ENCODE assay signal across 18 cellular contexts in the genomic region with DNA sequence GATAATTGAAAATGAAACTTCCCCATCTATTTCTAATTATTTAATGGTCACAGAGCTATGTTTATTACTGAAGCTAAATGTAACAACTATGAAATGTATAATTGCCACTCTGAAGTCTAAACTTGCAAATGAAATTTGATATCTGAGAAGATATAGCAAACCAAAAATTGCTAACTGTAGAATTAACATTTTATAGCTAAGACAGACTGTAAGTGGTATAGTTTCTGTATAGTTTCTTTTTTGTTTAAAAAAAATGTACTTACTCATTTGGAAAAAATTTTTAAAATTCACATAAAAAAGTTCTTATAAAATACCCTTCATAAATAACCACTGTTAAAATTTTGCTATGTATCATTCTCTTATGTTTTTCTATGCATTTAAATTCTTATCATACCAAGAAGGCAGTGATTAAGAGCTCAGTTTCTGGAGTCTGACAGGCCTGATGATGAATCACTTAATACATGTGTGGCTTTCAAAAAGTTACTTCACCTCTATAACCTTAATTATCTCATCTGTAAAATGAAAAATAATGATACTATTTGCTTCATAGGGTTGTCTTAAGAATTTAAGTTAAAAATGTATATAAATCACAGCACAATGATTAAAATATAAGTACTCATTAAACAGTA.
DNase-seq lines count a peak whose midpoint lies in the region; ATAC-seq, FAIRE-seq and TF ChIP-seq lines count a peak whose summit lies in the region.
"Had no signal": no experiment of that assay in that cellular context is flagged by ENCODE, and none has a peak within 500 bp of the region (broad histone marks: within the 10 kb centered on the region; RNA-seq: fewer than 3 reads in every experiment).

No MANE protein-coding gene starts in this region.

- H3K4me3 ChIP-seq in GM23248 (0 out of 2 replicates have a peak overlapping the region, but pooled peaks have one; percentile 3), pancreas (no peak overlapping the region)
- H3K4me3 ChIP-seq: adrenal gland, sigmoid colon had no signal

- intact Hi-C loops in pancreas (cut with DNase I) = no loop called here

- no peaks in the 10 kb centered on the region for H4K20me1 ChIP-seq in GM23248 (ENCODE audit: insufficient read depth)

- H3K79me2 ChIP-seq in GM23248 (ENCODE audit: insufficient read depth) = no peaks in the 10 kb centered on the region

- TF ChIP-seq CTCF in RWPE1 (conservative IDR thresholded peaks at IDR 0.05; ENCODE audit: low read depth) = no peak
- no peak for TF ChIP-seq CTCF in pancreas (IDR thresholded peaks at IDR 0.05)
- TF ChIP-seq CTCF in GM10266 (IDR thresholded peaks at IDR 0.05; ENCODE audit: control insufficient read depth, insufficient read depth, low read depth, missing control alignments) = no peak

- H3K9me3 ChIP-seq in GM23248 (ENCODE audit: low read depth) (no peaks in the 10 kb centered on the region), pancreas (no peaks in the 10 kb centered on the region)
- H3K9me3 ChIP-seq: adrenal gland, sigmoid colon had no signal

- FAIRE-seq in pancreas (lab: Jason Lieb, UNC) = peak; percentile 61
- FAIRE-seq: H54 had no signal

- H3K4me1 ChIP-seq in GM23248 (ENCODE audit: insufficient read depth) (peaks cover 11% of the 10 kb centered on the region), pancreas (no peaks in the 10 kb centered on the region)
- H3K4me1 ChIP-seq: adrenal gland, sigmoid colon had no signal

- H3K27me3 ChIP-seq in GM23248 (replicated peaks; ENCODE audit: insufficient read depth) (no peaks in the 10 kb centered on the region), pancreas (no peaks in the 10 kb centered on the region)
- H3K27me3 ChIP-seq: adrenal gland, sigmoid colon had no signal

- H3F3A ChIP-seq in GM23248 (ENCODE audit: insufficient read depth) = no peaks in the 10 kb centered on the region

- DNase-seq in GM23248 = peak; percentile 15
- DNase-seq in RWPE1 (ENCODE audit: low spot score) = peak; percentile 18
- peak; percentile 22 for DNase-seq in epithelial cell of prostate (ENCODE audit: low read depth, low spot score)
- DNase-seq in pancreas = no peak
- no peak for DNase-seq in NCI-H2029 treated with DMSO at 0.1 percent for 48 hours (lab: John Stamatoyannopoulos, UW)
- no peak for DNase-seq in GM10266 (ENCODE audit: extremely low spot score)
- DNase-seq in RPMI8226 = no peak
- DNase-seq: activated CD4-positive, CD25-positive, alpha-beta regulatory T cell; activated T-cell treated with anti-CD3 and anti-CD28 coated beads, Interleukin-2, amount 50 U/mL, for 1 hour; adrenal gland; C1 segment of cervical spinal cord; effector CD8-positive, alpha-beta T cell; left ventricle myocardium superior; natural killer cell; sigmoid colon; stimulated activated naive CD8-positive, alpha-beta T cell treated with anti-CD3 and anti-CD28 coated beads, Interleukin-15, amount 100 ng/mL, for 72 hours had no signal

- peak overlapping the region; percentile 12 for H3K4me2 ChIP-seq in GM23248 (ENCODE audit: unreplicated experiment)

- ATAC-seq in pancreas (no peak), GM18519 (IDR thresholded peaks at IDR 0.05; ENCODE audit: low FRiP score, unreplicated experiment) (no peak)
- ATAC-seq: left ventricle myocardium superior; natural killer cell; stimulated activated naive CD8-positive, alpha-beta T cell treated with anti-CD3 and anti-CD28 coated beads, Interleukin-15, amount 100 ng/mL, for 72 hours had no signal

- H3K27ac ChIP-seq in GM23248 (no peak overlapping the region), RWPE1 (no peak overlapping the region), epithelial cell of prostate (peak overlapping the region; percentile 0), pancreas (no peak overlapping the region)
- H3K27ac ChIP-seq: adrenal gland, sigmoid colon had no signal

- H3K9ac ChIP-seq in GM23248 = no peak overlapping the region

- no peaks in the 10 kb centered on the region for H3K36me3 ChIP-seq in GM23248 (ENCODE audit: low read depth)
- no peaks in the 10 kb centered on the region for H3K36me3 ChIP-seq in pancreas
- H3K36me3 ChIP-seq: adrenal gland, sigmoid colon had no signal

- POLR2A ChIA-PET in RWPE1 (lab: Yijun Ruan, JAX; ENCODE audit: low non-redundant PET) = no interaction called here

- no peak overlapping the region for H2AFZ ChIP-seq in GM23248

- in situ Hi-C loops in GM23248 (cut with MboI) = no loop called here

- CTCF ChIA-PET in RWPE1 (lab: Yijun Ruan, JAX) = interaction anchor here (0.6 to 0.7 kb wide), 2 partner anchors 75 to 161 kb away, joined by 3 to 4 read pairs; no protein-coding TSS in a partner anchor

- no peaks in the 10 kb centered on the region for H3K9me2 ChIP-seq in GM23248 (ENCODE audit: insufficient read depth)

Comparison
In these comparisons a context has a peak if more than half of its experiments do, and no peak if none do; other contexts are left out.
1. DNase-seq: peak in GM23248 (single experiment), RWPE1 (single experiment) and epithelial cell of prostate (single experiment); none in pancreas (0 of 6), NCI-H2029 treated with DMSO at 0.1 percent for 48 hours (single experiment), GM10266 (single experiment) and RPMI8226 (single experiment).